Comparison of ENCODE assay signal across 8 cellular contexts in genomic region chr6:157830354-157831017, GRCh38. TPM values are rescaled to one million over a fixed set of nuclear protein-coding genes. Genes with fewer than 3 reads are reported as not detected.
DNase-seq lines count a peak whose midpoint lies in the region; ATAC-seq and TF ChIP-seq lines count a peak whose summit lies in the region.

No MANE protein-coding gene starts in this region.

- TF ChIP-seq POLR2A in thyroid gland (IDR thresholded peaks at IDR 0.05) = no peak

- CTCF ChIA-PET in GM10248 (lab: Yijun Ruan, JAX) = interaction anchor here (1.3 to 2.5 kb wide), 6 partner anchors 11 to 196 kb away, joined by 3 to 8 read pairs (median 4); no protein-coding TSS in a partner anchor

- DNase-seq in GM10248 (ENCODE audit: extremely low spot score) (peak; percentile 36), endodermal cell (no peak), thyroid gland (no peak), retina (no peak), MM.1S (no peak)
- DNase-seq in activated effector memory CD4-positive, alpha-beta T cell treated with anti-CD3 and anti-CD28 coated beads, Interleukin-2, amount 50 U/mL, for 16 hours = no peak

- H3K9me2 ChIP-seq in MM.1S (replicated peaks; ENCODE audit: insufficient read depth, low read length) = no peaks in the 10 kb centered on the region

- no peak for TF ChIP-seq CTCF in GM10248 (IDR thresholded peaks at IDR 0.05; ENCODE audit: control extremely low read depth, extremely low read depth, low read depth, missing control alignments)
- TF ChIP-seq CTCF in endodermal cell (conservative IDR thresholded peaks at IDR 0.05) = no peak
- TF ChIP-seq CTCF in thyroid gland (IDR thresholded peaks at IDR 0.05) = no peak
- TF ChIP-seq CTCF in MM.1S (IDR thresholded peaks at IDR 0.05; ENCODE audit: low read length) = no peak

- H3K27ac ChIP-seq in endodermal cell (ENCODE audit: low read depth, low read length) = peak overlapping the region; percentile 82
- no peak overlapping the region for H3K27ac ChIP-seq in thyroid gland
- no peak overlapping the region for H3K27ac ChIP-seq in MM.1S (ENCODE audit: low read length)

- H3K4me1 Mint-ChIP-seq in endodermal cell = peaks cover 51% of the 10 kb centered on the region

- POLR2A ChIA-PET in GM10248 (lab: Yijun Ruan, JAX) = no interaction called here

- peaks cover 7% of the 10 kb centered on the region for H3K36me3 Mint-ChIP-seq in endodermal cell (ENCODE audit: low read depth)

- WGBS in endodermal cell (ENCODE audit: insufficient coverage in 1 of 2, insufficient read length in 1 of 2), 2 experiments = 78 to 86% methylated on average over 4 to 6 of the region's 6 CpGs
- WGBS in thyroid gland, 2 donors = 86 to 89% methylated on average over 6 of the region's 6 CpGs

- H3K9me3 ChIP-seq in endodermal cell (ENCODE audit: control insufficient read depth, low read length) (no peaks in the 10 kb centered on the region), thyroid gland (no peaks in the 10 kb centered on the region), MM.1S (replicated peaks; ENCODE audit: insufficient read depth, low read length) (no peaks in the 10 kb centered on the region)

- H3K79me2 ChIP-seq in MM.1S (ENCODE audit: low read length) = no peaks in the 10 kb centered on the region

- intact Hi-C loops in thyroid gland (cut with DNase I) = no loop called here

- H3K9me3 Mint-ChIP-seq in endodermal cell = peaks cover 5% of the 10 kb centered on the region

- H2AFZ ChIP-seq in MM.1S (ENCODE audit: low read length) = no peak overlapping the region

- H3K9ac ChIP-seq in endodermal cell (ENCODE audit: extremely low read depth, low read length, poor library complexity, severe bottlenecking) (peak overlapping the region; percentile 22), MM.1S (ENCODE audit: low read length) (no peak overlapping the region)

- H3K4me2 ChIP-seq in MM.1S (ENCODE audit: low read depth, low read length) = no peak overlapping the region

- no peaks in the 10 kb centered on the region for H4K20me1 ChIP-seq in MM.1S (ENCODE audit: insufficient read depth, low read length)

- ATAC-seq in GM21447 (IDR thresholded peaks at IDR 0.05; ENCODE audit: unreplicated experiment) (peak; percentile 94), HG03565 (IDR thresholded peaks at IDR 0.05; ENCODE audit: unreplicated experiment) (peak; percentile 92)

- peaks cover 8% of the 10 kb centered on the region for H3K36me3 ChIP-seq in endodermal cell (ENCODE audit: control insufficient read depth, insufficient read depth, low read length)
- H3K36me3 ChIP-seq in thyroid gland = no peaks in the 10 kb centered on the region
- H3K36me3 ChIP-seq in MM.1S (replicated peaks; ENCODE audit: insufficient read depth, low read length) = no peaks in the 10 kb centered on the region

- H3K27me3 ChIP-seq in endodermal cell (ENCODE audit: control insufficient read depth, insufficient read depth, low read length, poor library complexity, severe bottlenecking) = no peaks in the 10 kb centered on the region
- no peaks in the 10 kb centered on the region for H3K27me3 ChIP-seq in thyroid gland
- H3K27me3 ChIP-seq in MM.1S (replicated peaks; ENCODE audit: insufficient read depth, low read length) = peaks cover 5% of the 10 kb centered on the region; the same call in 1 of the 2 replicates

- peak overlapping the region; percentile 36 for H3K4me3 Mint-ChIP-seq in endodermal cell

- H3K27me3 Mint-ChIP-seq in endodermal cell (ENCODE audit: insufficient read depth) = no peaks in the 10 kb centered on the region

- H3K27ac Mint-ChIP-seq in endodermal cell = peak overlapping the region; percentile 81

- H3K4me3 ChIP-seq in endodermal cell (ENCODE audit: low read length) (peak overlapping the region; percentile 71), thyroid gland (replicated peaks in 1 of 3) (no peak overlapping the region), MM.1S (ENCODE audit: low read length) (no peak overlapping the region)

- no peaks in the 10 kb centered on the region for H3F3A ChIP-seq in MM.1S (ENCODE audit: insufficient read depth, low read length)

- H3K4me1 ChIP-seq in endodermal cell (ENCODE audit: control insufficient read depth, insufficient read depth, low read length) (peaks cover 11% of the 10 kb centered on the region), thyroid gland (peaks cover 15 to 19% of the 10 kb centered on the region in 2 donors), MM.1S (ENCODE audit: low read length) (no peaks in the 10 kb centered on the region)

RNA-seq across cellular contexts. Expression of gene SNX9, which starts 7.4 kb away (rescaled TPM):
- total RNA-seq in endodermal cell (10 to 100 TPM; 30.6 to 33.0 TPM), thyroid gland (10 to 100 TPM; 44.6 to 73.1 (median 47.2) TPM)
- polyA plus RNA-seq in endodermal cell (2013, experiment 1 of 2) = 18.8 TPM
- 20.0 TPM for polyA plus RNA-seq in endodermal cell (2013, experiment 2 of 2)
